ENCODE assay signal across 8 cellular contexts in genomic region chr2:9336534-9337354, GRCh38.
DNase-seq lines count a peak whose midpoint lies in the region; ATAC-seq and TF ChIP-seq lines count a peak whose summit lies in the region.

No MANE protein-coding gene starts in this region.

- H3K27me3 Mint-ChIP-seq in stimulated activated naive CD8-positive, alpha-beta T cell treated with anti-CD3 and anti-CD28 coated beads, Interleukin-15, amount 100 ng/mL, for 72 hours, result no peaks in the 10 kb centered on the region

- no peak for ATAC-seq in GM18502 (IDR thresholded peaks at IDR 0.05; ENCODE audit: poor library complexity, unreplicated experiment)
- ATAC-seq in stimulated activated naive CD8-positive, alpha-beta T cell treated with anti-CD3 and anti-CD28 coated beads, Interleukin-15, amount 100 ng/mL, for 72 hours, result no peak

- DNase-seq in DMS 273 (lab: John Stamatoyannopoulos, UW; ENCODE audit: unreplicated experiment) (peak; percentile 99), NCI-H2029 (lab: John Stamatoyannopoulos, UW) (peak; percentile 86), astrocyte of the cerebellum (ENCODE audit: low read depth) (peak; percentile 85), left kidney (ENCODE audit: low read depth, low spot score) (peak; percentile 86), ACHN (no peak)
- no peak for DNase-seq in stimulated activated naive CD8-positive, alpha-beta T cell treated with anti-CD3 and anti-CD28 coated beads, Interleukin-15, amount 100 ng/mL, for 72 hours
- DNase-seq in stimulated activated CD4-positive, alpha-beta T cell treated with anti-CD3 and anti-CD28 coated beads, Interleukin-1b, Interleukin-23, amount 100 ng/mL, for 48 hours, result no peak

- peak overlapping the region in 1 of 2 donors; percentile 7 for H3K27ac Mint-ChIP-seq in stimulated activated naive CD8-positive, alpha-beta T cell treated with anti-CD3 and anti-CD28 coated beads, Interleukin-15, amount 100 ng/mL, for 72 hours

- no peak overlapping the region for H3K4me3 Mint-ChIP-seq in stimulated activated naive CD8-positive, alpha-beta T cell treated with anti-CD3 and anti-CD28 coated beads, Interleukin-15, amount 100 ng/mL, for 72 hours

- in situ Hi-C loops in astrocyte of the cerebellum (cut with HindIII; ENCODE audit: low sequenced_read_pairs) (no loop called here), ACHN (cut with HindIII; ENCODE audit: low pct_ligation_motif_present, low pct_unique_long_range_greater_than_20kb, low sequenced_read_pairs) (loop anchor here (25.0 kb wide), 1 partner anchor 174 kb away; no protein-coding TSS in a partner anchor)

- H3K4me1 Mint-ChIP-seq in stimulated activated naive CD8-positive, alpha-beta T cell treated with anti-CD3 and anti-CD28 coated beads, Interleukin-15, amount 100 ng/mL, for 72 hours, result peaks cover 6% of the 10 kb centered on the region

- TF ChIP-seq CTCF in astrocyte of the cerebellum (IDR thresholded peaks at IDR 0.05; ENCODE audit: low read depth, low read length, missing control alignments), result no peak

- no peaks in the 10 kb centered on the region for H3K9me3 Mint-ChIP-seq in stimulated activated naive CD8-positive, alpha-beta T cell treated with anti-CD3 and anti-CD28 coated beads, Interleukin-15, amount 100 ng/mL, for 72 hours

- H3K4me3 ChIP-seq in astrocyte of the cerebellum (ENCODE audit: low read depth, low read length), result no peak overlapping the region

Comparison
In these comparisons a context has a peak if more than half of its experiments do, and no peak if none do; other contexts are left out.
1. DNase-seq: peak in DMS 273 (single experiment), NCI-H2029 (single experiment), astrocyte of the cerebellum (single experiment) and left kidney (single experiment); none in ACHN (single experiment), stimulated activated naive CD8-positive, alpha-beta T cell treated with anti-CD3 and anti-CD28 coated beads, Interleukin-15, amount 100 ng/mL, for 72 hours (0 of 2) and stimulated activated CD4-positive, alpha-beta T cell treated with anti-CD3 and anti-CD28 coated beads, Interleukin-1b, Interleukin-23, amount 100 ng/mL, for 48 hours (single experiment).